Comparison of ENCODE assay signal across 2 cellular contexts in the genomic region with DNA sequence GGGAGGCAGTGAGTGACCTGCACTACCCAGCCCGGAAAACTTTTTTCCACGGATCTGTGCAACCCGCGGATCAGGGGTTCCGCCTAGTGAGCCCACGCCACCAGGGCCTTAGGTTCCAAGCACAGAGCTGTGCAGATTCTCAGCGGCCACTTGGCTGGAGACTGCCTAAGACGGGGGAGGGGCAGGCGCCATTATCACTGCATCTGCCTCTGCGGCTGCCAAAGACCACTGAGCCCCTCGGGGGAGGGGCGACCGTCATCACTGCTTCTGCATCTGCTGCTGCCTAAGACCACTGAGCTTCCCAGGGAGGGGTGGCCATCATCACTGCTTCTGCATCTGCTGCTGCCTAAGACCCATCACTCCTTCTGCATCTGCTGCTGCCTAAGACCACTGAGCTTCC.
TF ChIP-seq lines count a peak whose summit lies in the region.

No MANE protein-coding gene starts in this region.

TF ChIP-seq in GM23338, 12 proteins besides CTCF, POLR2A, EP300 and RAD21:
- no peak for TF ChIP-seq NANOG (IDR thresholded peaks at IDR 0.05; ENCODE audit: borderline replicate concordance)
- TF ChIP-seq, protein P1, sequence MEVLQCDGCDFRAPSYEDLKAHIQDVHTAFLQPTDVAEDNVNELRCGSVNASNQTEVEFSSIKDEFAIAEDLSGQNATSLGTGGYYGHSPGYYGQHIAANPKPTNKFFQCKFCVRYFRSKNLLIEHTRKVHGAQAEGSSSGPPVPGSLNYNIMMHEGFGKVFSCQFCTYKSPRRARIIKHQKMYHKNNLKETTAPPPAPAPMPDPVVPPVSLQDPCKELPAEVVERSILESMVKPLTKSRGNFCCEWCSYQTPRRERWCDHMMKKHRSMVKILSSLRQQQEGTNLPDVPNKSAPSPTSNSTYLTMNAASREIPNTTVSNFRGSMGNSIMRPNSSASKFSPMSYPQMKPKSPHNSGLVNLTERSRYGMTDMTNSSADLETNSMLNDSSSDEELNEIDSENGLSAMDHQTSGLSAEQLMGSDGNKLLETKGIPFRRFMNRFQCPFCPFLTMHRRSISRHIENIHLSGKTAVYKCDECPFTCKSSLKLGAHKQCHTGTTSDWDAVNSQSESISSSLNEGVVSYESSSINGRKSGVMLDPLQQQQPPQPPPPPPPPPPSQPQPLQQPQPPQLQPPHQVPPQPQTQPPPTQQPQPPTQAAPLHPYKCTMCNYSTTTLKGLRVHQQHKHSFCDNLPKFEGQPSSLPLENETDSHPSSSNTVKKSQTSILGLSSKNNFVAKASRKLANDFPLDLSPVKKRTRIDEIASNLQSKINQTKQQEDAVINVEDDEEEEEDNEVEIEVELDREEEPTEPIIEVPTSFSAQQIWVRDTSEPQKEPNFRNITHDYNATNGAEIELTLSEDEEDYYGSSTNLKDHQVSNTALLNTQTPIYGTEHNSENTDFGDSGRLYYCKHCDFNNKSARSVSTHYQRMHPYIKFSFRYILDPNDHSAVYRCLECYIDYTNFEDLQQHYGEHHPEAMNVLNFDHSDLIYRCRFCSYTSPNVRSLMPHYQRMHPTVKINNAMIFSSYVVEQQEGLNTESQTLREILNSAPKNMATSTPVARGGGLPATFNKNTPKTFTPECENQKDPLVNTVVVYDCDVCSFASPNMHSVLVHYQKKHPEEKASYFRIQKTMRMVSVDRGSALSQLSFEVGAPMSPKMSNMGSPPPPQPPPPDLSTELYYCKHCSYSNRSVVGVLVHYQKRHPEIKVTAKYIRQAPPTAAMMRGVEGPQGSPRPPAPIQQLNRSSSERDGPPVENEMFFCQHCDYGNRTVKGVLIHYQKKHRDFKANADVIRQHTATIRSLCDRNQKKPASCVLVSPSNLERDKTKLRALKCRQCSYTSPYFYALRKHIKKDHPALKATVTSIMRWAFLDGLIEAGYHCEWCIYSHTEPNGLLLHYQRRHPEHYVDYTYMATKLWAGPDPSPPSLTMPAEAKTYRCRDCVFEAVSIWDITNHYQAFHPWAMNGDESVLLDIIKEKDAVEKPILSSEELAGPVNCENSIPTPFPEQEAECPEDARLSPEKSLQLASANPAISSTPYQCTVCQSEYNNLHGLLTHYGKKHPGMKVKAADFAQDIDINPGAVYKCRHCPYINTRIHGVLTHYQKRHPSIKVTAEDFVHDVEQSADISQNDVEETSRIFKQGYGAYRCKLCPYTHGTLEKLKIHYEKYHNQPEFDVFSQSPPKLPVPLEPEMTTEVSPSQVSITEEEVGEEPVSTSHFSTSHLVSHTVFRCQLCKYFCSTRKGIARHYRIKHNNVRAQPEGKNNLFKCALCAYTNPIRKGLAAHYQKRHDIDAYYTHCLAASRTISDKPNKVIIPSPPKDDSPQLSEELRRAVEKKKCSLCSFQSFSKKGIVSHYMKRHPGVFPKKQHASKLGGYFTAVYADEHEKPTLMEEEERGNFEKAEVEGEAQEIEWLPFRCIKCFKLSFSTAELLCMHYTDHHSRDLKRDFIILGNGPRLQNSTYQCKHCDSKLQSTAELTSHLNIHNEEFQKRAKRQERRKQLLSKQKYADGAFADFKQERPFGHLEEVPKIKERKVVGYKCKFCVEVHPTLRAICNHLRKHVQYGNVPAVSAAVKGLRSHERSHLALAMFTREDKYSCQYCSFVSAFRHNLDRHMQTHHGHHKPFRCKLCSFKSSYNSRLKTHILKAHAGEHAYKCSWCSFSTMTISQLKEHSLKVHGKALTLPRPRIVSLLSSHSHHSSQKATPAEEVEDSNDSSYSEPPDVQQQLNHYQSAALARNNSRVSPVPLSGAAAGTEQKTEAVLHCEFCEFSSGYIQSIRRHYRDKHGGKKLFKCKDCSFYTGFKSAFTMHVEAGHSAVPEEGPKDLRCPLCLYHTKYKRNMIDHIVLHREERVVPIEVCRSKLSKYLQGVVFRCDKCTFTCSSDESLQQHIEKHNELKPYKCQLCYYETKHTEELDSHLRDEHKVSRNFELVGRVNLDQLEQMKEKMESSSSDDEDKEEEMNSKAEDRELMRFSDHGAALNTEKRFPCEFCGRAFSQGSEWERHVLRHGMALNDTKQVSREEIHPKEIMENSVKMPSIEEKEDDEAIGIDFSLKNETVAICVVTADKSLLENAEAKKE (CRISPR knock-in tag; IDR thresholded peaks at IDR 0.05), result no peak
- no peak for TF ChIP-seq CREB1 (CRISPR knock-in tag; IDR thresholded peaks at IDR 0.05; ENCODE audit: low read depth)
- no peak for TF ChIP-seq JUNB (IDR thresholded peaks at IDR 0.05; ENCODE audit: unreplicated experiment)
- no peak for TF ChIP-seq POLR2AphosphoS5 (IDR thresholded peaks at IDR 0.05; ENCODE audit: low read depth)
- TF ChIP-seq STAT1 (IDR thresholded peaks at IDR 0.05; ENCODE audit: unreplicated experiment), result no peak
- TF ChIP-seq, protein P2, sequence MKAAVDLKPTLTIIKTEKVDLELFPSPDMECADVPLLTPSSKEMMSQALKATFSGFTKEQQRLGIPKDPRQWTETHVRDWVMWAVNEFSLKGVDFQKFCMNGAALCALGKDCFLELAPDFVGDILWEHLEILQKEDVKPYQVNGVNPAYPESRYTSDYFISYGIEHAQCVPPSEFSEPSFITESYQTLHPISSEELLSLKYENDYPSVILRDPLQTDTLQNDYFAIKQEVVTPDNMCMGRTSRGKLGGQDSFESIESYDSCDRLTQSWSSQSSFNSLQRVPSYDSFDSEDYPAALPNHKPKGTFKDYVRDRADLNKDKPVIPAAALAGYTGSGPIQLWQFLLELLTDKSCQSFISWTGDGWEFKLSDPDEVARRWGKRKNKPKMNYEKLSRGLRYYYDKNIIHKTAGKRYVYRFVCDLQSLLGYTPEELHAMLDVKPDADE (IDR thresholded peaks at IDR 0.05), result no peak
- no peak for TF ChIP-seq ZNF114 (CRISPR knock-in tag; IDR thresholded peaks at IDR 0.05)
- TF ChIP-seq EZH2 (IDR thresholded peaks at IDR 0.05; ENCODE audit: low read depth, unreplicated experiment), result no peak
- TF ChIP-seq ZNF331 (CRISPR knock-in tag; IDR thresholded peaks at IDR 0.05; ENCODE audit: low read depth), result no peak
TF ChIP-seq in GM23338: peak in this region for 0.

TF ChIP-seq in H1, 55 proteins besides CTCF, POLR2A, EP300 and RAD21:
- no peak for TF ChIP-seq TEAD4 (IDR thresholded peaks at IDR 0.05; ENCODE audit: low read depth, low read length)
- 0 out of 2 replicates have a peak, but pooled peaks have one; percentile 38 for TF ChIP-seq RBBP5 (IDR thresholded peaks at IDR 0.05; ENCODE audit: borderline replicate concordance, low read depth, low read length)
- TF ChIP-seq JUN (IDR thresholded peaks at IDR 0.05; ENCODE audit: low read depth, low read length), result no peak
- TF ChIP-seq CBX5 (IDR thresholded peaks at IDR 0.05; ENCODE audit: low read depth, low read length), result no peak
- TF ChIP-seq SIRT6 (IDR thresholded peaks at IDR 0.05; ENCODE audit: low read length), result no peak
